8 cellular contexts compared by ENCODE assay signal in genomic region chr1:167220537-167221125, GRCh38. TPM values are rescaled to one million over a fixed set of nuclear protein-coding genes. Genes with fewer than 3 reads are reported as not detected.
DNase-seq lines count a peak whose midpoint lies in the region; ATAC-seq and TF ChIP-seq lines count a peak whose summit lies in the region.

Gene POU2F1 (plus strand): TSS chr1:167220886. CDS start chr1:167220898, 12 bp downstream.

- H2AFZ ChIP-seq in DND-41 (ENCODE audit: low read depth, low read length): peak within 1 kb of the TSS; percentile 98

- no peaks in the 10 kb centered on the region for H3K27me3 ChIP-seq in DND-41 (ENCODE audit: insufficient read depth, low read length, poor library complexity)
- H3K27me3 ChIP-seq in Peyer's patch: no peaks in the 10 kb centered on the region
- H3K27me3 ChIP-seq in esophagus squamous epithelium: no peaks in the 10 kb centered on the region

- peaks cover 2 to 7% of the 10 kb centered on the region in 2 donors for H3K36me3 Mint-ChIP-seq in activated T-cell treated with anti-CD3 and anti-CD28 coated beads, Interleukin-2, amount 50 U/mL, for 72 hours (ENCODE audit: insufficient read depth in 2 of 2)

- DNase-seq in DND-41 (peak; percentile 99), Peyer's patch (peak; percentile 96 to 100 (median 99)), esophagus squamous epithelium (lab: John Stamatoyannopoulos, UW) (peak; percentile 87), myocyte (ENCODE audit: low read depth) (peak; percentile 99)
- DNase-seq in activated T-cell treated with anti-CD3 and anti-CD28 coated beads, Interleukin-2, amount 50 U/mL, for 72 hours: peak; percentile 97 to 99
- peak; percentile 96 to 97 for DNase-seq in stimulated activated CD8-positive, alpha-beta memory T cell treated with anti-CD3 and anti-CD28 coated beads, Interleukin-7, amount 100 ng/mL, for 48 hours (ENCODE audit: extremely low read depth in 1 of 2, low read depth in 1 of 2)

- H3K4me1 Mint-ChIP-seq in activated T-cell treated with anti-CD3 and anti-CD28 coated beads, Interleukin-2, amount 50 U/mL, for 72 hours (ENCODE audit: low read depth): peaks cover 54% of the 10 kb centered on the region

- H3K27ac ChIP-seq in DND-41 (ENCODE audit: low read length): peak within 1 kb of the TSS; percentile 99
- H3K27ac ChIP-seq in KOPT-K1 (ENCODE audit: low read depth, low read length, poor library complexity, severe bottlenecking): peak within 1 kb of the TSS; percentile 99
- peak within 1 kb of the TSS; percentile 95 to 99 (median 97) for H3K27ac ChIP-seq in Peyer's patch
- peak within 1 kb of the TSS; percentile 95 to 99 (median 98) for H3K27ac ChIP-seq in esophagus squamous epithelium

- H4K20me1 ChIP-seq in DND-41 (ENCODE audit: insufficient read depth, low read length): peaks cover 6% of the 10 kb centered on the region; the same call in 1 of the 2 replicates

- ATAC-seq in DND-41 (ENCODE audit: insufficient read depth, low read depth): peak; percentile 68
- ATAC-seq in GM21786 (IDR thresholded peaks at IDR 0.05; ENCODE audit: unreplicated experiment): peak; percentile 50
- ATAC-seq in activated T-cell treated with anti-CD3 and anti-CD28 coated beads, Interleukin-2, amount 50 U/mL, for 72 hours (replicated peaks in 1 of 2): peak; percentile 77 to 81

- H3K36me3 ChIP-seq in DND-41 (ENCODE audit: insufficient read depth, low read length) (no peaks in the 10 kb centered on the region), KOPT-K1 (ENCODE audit: insufficient read depth, low read length) (no peaks in the 10 kb centered on the region), Peyer's patch (no peaks in the 10 kb centered on the region), esophagus squamous epithelium (no peaks in the 10 kb centered on the region)

- H3K9me3 ChIP-seq in DND-41 (ENCODE audit: insufficient read depth, low read length, severe bottlenecking) (no peaks in the 10 kb centered on the region), KOPT-K1 (ENCODE audit: insufficient read depth, low read length, poor library complexity, severe bottlenecking) (no peaks in the 10 kb centered on the region), Peyer's patch (no peaks in the 10 kb centered on the region), esophagus squamous epithelium (no peaks in the 10 kb centered on the region)

- peak within 1 kb of the TSS; percentile 98 for H3K9ac ChIP-seq in DND-41 (ENCODE audit: low read depth, low read length)

- H3K4me3 Mint-ChIP-seq in activated T-cell treated with anti-CD3 and anti-CD28 coated beads, Interleukin-2, amount 50 U/mL, for 72 hours: peak within 1 kb of the TSS; percentile 87 to 97

- no peaks in the 10 kb centered on the region for H3K9me3 Mint-ChIP-seq in activated T-cell treated with anti-CD3 and anti-CD28 coated beads, Interleukin-2, amount 50 U/mL, for 72 hours

- no peaks in the 10 kb centered on the region for H3K27me3 Mint-ChIP-seq in activated T-cell treated with anti-CD3 and anti-CD28 coated beads, Interleukin-2, amount 50 U/mL, for 72 hours (ENCODE audit: low read depth)

- H3K27ac Mint-ChIP-seq in activated T-cell treated with anti-CD3 and anti-CD28 coated beads, Interleukin-2, amount 50 U/mL, for 72 hours: peak within 1 kb of the TSS; percentile 80

- peak; percentile 45 to 90 for TF ChIP-seq POLR2A in Peyer's patch (IDR thresholded peaks at IDR 0.05)
- TF ChIP-seq POLR2A in esophagus squamous epithelium (IDR thresholded peaks at IDR 0.05): peak in 3 of 4 donors; percentile 44 to 66 (median 66)

- H3K4me1 ChIP-seq in DND-41 (ENCODE audit: insufficient read depth, low read length) (peaks cover 31% of the 10 kb centered on the region), Peyer's patch (peaks cover 0 to 20% (median 6%) of the 10 kb centered on the region in 4 donors), esophagus squamous epithelium (peaks cover 0 to 37% (median 11%) of the 10 kb centered on the region in 3 donors)

- intact Hi-C loops in esophagus squamous epithelium (cut with DNase I): no loop called here

- H3K79me2 ChIP-seq in DND-41 (ENCODE audit: insufficient read depth, low read length): peaks cover 51% of the 10 kb centered on the region

- H3K4me2 ChIP-seq in DND-41 (ENCODE audit: insufficient read depth, low read length): peak within 1 kb of the TSS; percentile 77

- WGBS in esophagus squamous epithelium, 2 donors: 1% methylated on average over 19 of the region's 53 CpGs; no CpG with 5 or more reads in 1 of the 2 donors

- TF ChIP-seq CTCF in DND-41 (IDR thresholded peaks at IDR 0.05; ENCODE audit: borderline replicate concordance, extremely low read depth, low read length, poor library complexity, severe bottlenecking) (peak; percentile 84), Peyer's patch (IDR thresholded peaks at IDR 0.05) (peak; percentile 35 to 85 (median 74)), esophagus squamous epithelium (IDR thresholded peaks at IDR 0.05) (peak; percentile 58 to 92 (median 72))

- H3K4me3 ChIP-seq in DND-41 (ENCODE audit: low read depth in 1 of 2, low read length in 2 of 2): peak within 1 kb of the TSS; percentile 76 to 80
- peak within 1 kb of the TSS; percentile 74 to 88 (median 85) for H3K4me3 ChIP-seq in Peyer's patch
- H3K4me3 ChIP-seq in esophagus squamous epithelium: peak within 1 kb of the TSS; percentile 74 to 95 (median 82)

RNA-seq across cellular contexts. Expression of gene POU2F1, which starts in this region (rescaled TPM):
- total RNA-seq in Peyer's patch (10 to 100 TPM; 11.5 to 23.1 (median 17.0) TPM), esophagus squamous epithelium (10 to 100 TPM in 1 of 4 donors, 1 to 10 TPM in 3; 7.8 to 10.5 (median 9.2) TPM), myocyte (4.3 and 7.6 TPM in 2 replicates)
- total RNA-seq in activated T-cell treated with anti-CD3 and anti-CD28 coated beads, Interleukin-2, amount 50 U/mL, for 72 hours: 10 to 100 TPM; 29.4 to 39.6 TPM
- polyA plus RNA-seq in myocyte (2012): 3.0 TPM

Comparison
In these comparisons a context has a peak if more than half of its experiments do, and no peak if none do; other contexts are left out.
1. Peak in every context shown above with its lines: DNase-seq, ATAC-seq, H3K4me3 ChIP-seq and H3K27ac ChIP-seq.